ENCODE assay signal across 19 cellular contexts in the genomic region with DNA sequence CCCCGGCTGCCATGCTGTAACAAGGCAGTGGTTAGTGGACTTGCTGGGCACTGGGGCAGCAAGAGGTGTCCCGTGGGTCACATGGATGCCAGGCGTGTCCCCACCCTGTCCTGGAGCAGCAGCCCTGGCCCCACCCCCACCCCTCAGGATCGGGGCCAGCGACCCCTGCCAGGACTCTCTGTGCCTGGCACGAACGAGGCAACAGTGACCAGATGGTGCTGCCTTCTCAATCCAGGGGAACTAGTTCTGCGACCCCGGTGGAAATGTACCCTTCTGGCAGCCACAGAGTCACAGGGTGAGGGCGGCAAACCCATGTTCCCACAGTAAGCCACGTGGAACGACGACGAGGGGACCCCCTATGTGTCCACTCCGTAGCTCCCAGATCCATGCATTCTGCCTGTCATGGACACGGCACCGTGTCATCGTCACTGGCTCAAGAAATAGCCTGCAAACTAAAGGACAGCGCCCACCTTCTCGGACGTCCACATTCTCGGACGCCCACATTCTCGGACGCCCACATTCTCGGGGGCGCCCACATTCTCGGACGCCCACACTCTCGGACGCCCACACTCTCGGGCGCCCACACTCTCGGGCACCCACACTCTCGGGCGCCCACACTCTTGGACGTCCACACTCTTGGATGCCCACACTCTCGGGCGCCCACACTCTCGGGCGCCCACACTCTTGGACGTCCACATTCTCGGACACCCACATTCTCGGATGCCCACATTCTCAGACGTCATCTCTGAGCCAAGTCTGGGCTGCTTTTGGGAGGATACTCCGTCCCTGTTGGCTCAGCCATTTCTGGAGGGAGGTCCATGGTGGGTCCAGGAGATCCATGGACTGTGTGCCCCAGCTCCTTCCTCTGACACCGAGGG. TPM values are rescaled to one million over a fixed set of nuclear protein-coding genes. Genes with fewer than 3 reads are reported as not detected.
"Had no signal": no experiment of that assay in that cellular context is flagged by ENCODE, and none has a peak within 500 bp of the region (broad histone marks: within the 10 kb centered on the region; RNA-seq: fewer than 3 reads in every experiment).

No MANE protein-coding gene starts in this region.

- H3K27me3 Mint-ChIP-seq: type B pancreatic cell had no signal

- H3K36me3 ChIP-seq: adrenal gland, colonic mucosa, esophagus muscularis mucosa, ovary had no signal

- H3K4me3 Mint-ChIP-seq: activated CD8-positive, alpha-beta memory T cell treated with anti-CD3 and anti-CD28 coated beads, Interleukin-2, amount 10 ng/mL, durations not matched to agents 7 days and 5 days; activated T-helper 1 cell treated with anti-CD3 and anti-CD28 coated beads, Interleukin-12 subunit alpha, Interleukin-12 subunit beta, Interleukin-2, Interleukin-4 antibody, amounts not matched to agents 30 ng/mL and 10 ng/mL and 1 ng/mL, durations not matched to agents 14 hours and 24 hours and 36 hours; neural crest cell; type B pancreatic cell had no signal

- H3K36me3 Mint-ChIP-seq: activated CD8-positive, alpha-beta memory T cell treated with anti-CD3 and anti-CD28 coated beads, Interleukin-2, amount 10 ng/mL, durations not matched to agents 7 days and 5 days; type B pancreatic cell had no signal

- H3K4me1 Mint-ChIP-seq: activated CD8-positive, alpha-beta memory T cell treated with anti-CD3 and anti-CD28 coated beads, Interleukin-2, amount 10 ng/mL, durations not matched to agents 7 days and 5 days; neural crest cell had no signal

- FAIRE-seq: islet of Langerhans had no signal

- H3K27ac ChIP-seq: adrenal gland, colonic mucosa, esophagus muscularis mucosa, ovary had no signal

- H3K4me1 ChIP-seq: adrenal gland, colonic mucosa, esophagus muscularis mucosa had no signal

- H3K9me3 ChIP-seq: adrenal gland, colonic mucosa, ovary had no signal

- H3K9me3 Mint-ChIP-seq: type B pancreatic cell had no signal

- H3K27ac Mint-ChIP-seq: activated CD8-positive, alpha-beta memory T cell treated with anti-CD3 and anti-CD28 coated beads, Interleukin-2, amount 10 ng/mL, durations not matched to agents 7 days and 5 days; activated T-helper 1 cell treated with anti-CD3 and anti-CD28 coated beads, Interleukin-12 subunit alpha, Interleukin-12 subunit beta, Interleukin-2, Interleukin-4 antibody, amounts not matched to agents 30 ng/mL and 10 ng/mL and 1 ng/mL, durations not matched to agents 14 hours and 24 hours and 36 hours; type B pancreatic cell had no signal

- H3K27me3 ChIP-seq: colonic mucosa, ovary had no signal

- ATAC-seq: activated CD8-positive, alpha-beta memory T cell treated with anti-CD3 and anti-CD28 coated beads, Interleukin-2, amount 10 ng/mL, durations not matched to agents 7 days and 5 days; left lobe of liver; SK-N-SH treated with all-trans-retinoic acid at 6 μM for 48 hours had no signal

- DNase-seq: activated CD4-positive, alpha-beta T cell treated with anti-CD3 and anti-CD28 coated beads for 1 hour; activated CD4-positive, alpha-beta T cell treated with anti-CD3 and anti-CD28 coated beads, Interleukin-2, amount 50 U/mL, for 48 hours; activated CD8-positive, alpha-beta memory T cell treated with anti-CD3 and anti-CD28 coated beads, Interleukin-2, amount 10 ng/mL, durations not matched to agents 7 days and 5 days; adrenal gland; colonic mucosa; ovary; SHP77 treated with DMSO at 0.1 percent for 48 hours; stimulated activated CD4-positive, alpha-beta T cell treated with anti-CD3 and anti-CD28 coated beads, Interleukin-15, amount 100 ng/mL, for 24 hours; stimulated activated CD4-positive, alpha-beta T cell treated with anti-CD3 and anti-CD28 coated beads, Interleukin-4, amount 100 ng/mL, for 24 hours; stimulated activated naive CD4-positive, alpha-beta T cell; substantia nigra had no signal

- H3K4me3 ChIP-seq: adrenal gland, colonic mucosa, esophagus muscularis mucosa, ovary had no signal

RNA-seq across cellular contexts. Expression of a gene that starts 19.6 kb away (rescaled TPM):
- total RNA-seq: activated CD8-positive, alpha-beta memory T cell treated with anti-CD3 and anti-CD28 coated beads, Interleukin-2, amount 10 ng/mL, durations not matched to agents 7 days and 5 days; activated T-helper 1 cell treated with anti-CD3 and anti-CD28 coated beads, Interleukin-12 subunit alpha, Interleukin-12 subunit beta, Interleukin-2, Interleukin-4 antibody, amounts not matched to agents 30 ng/mL and 10 ng/mL and 1 ng/mL, durations not matched to agents 14 hours and 24 hours and 36 hours; adrenal gland; colonic mucosa; esophagus muscularis mucosa; left lobe of liver; neural crest cell; ovary; T-helper 1 cell treated with Interleukin-12 subunit alpha and Interleukin-12 subunit beta and Interleukin-4 antibody, amounts not matched to agents 30 ng/mL and 1 ng/mL, for 36 hours had no signal
- polyA plus RNA-seq: adrenal gland, ovary had no signal
